Comparison of ENCODE assay signal across 23 cellular contexts in the genomic region with DNA sequence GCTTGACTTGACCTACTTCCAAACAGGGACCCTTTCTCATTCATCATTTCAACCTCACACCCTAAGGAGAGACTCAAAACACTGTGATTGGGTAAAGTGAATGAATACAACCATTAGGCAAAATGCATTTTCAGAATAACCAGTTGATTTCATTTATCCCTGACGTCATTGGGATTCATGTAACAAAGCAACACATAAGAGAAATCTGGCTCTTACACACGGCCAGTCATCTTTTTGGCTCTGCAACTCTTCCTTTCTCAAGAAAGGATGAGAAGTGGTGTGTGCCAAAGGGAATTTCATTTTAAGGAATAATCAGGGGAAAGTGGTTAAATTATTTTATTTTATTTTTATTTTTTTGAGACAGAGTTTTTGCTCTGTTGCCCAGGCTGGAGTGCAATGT.
"Had no signal": no experiment of that assay in that cellular context is flagged by ENCODE, and none has a peak within 500 bp of the region (broad histone marks: within the 10 kb centered on the region; RNA-seq: fewer than 3 reads in every experiment).

No MANE protein-coding gene starts in this region.

- H3K4me3 Mint-ChIP-seq: activated CD4-positive, alpha-beta T cell treated with anti-CD3 and anti-CD28 coated beads, Interleukin-2, amount 10 ng/mL, durations not matched to agents 24 days and 14 days; activated CD8-positive, alpha-beta T cell treated with anti-CD3 and anti-CD28 coated beads for 36 hours; activated naive CD4-positive, alpha-beta T cell treated with anti-CD3 and anti-CD28 coated beads, Interleukin-2, amount 50 U/mL, for 24 hours; activated T-cell treated with anti-CD3 and anti-CD28 coated beads, Interleukin-2, amount 50 U/mL, for 72 hours; activated T-helper 17 cell treated with anti-CD3 and anti-CD28 coated beads, Interleukin-2, amount 50 U/mL, for 72 hours; T-helper 1 cell treated with Interleukin-12 subunit alpha and Interleukin-12 subunit beta and Interleukin-4 antibody, amounts not matched to agents 30 μg/mL and 1 μg/mL, for 36 hours; T-helper 2 cell treated with Interferon-gamma antibody and Interleukin-4, amounts not matched to agents 5 μg/mL and 100 μg/mL, for 36 hours had no signal

- H3K4me1 ChIP-seq: adrenal gland, SJCRH30 had no signal

- H3K4me3 ChIP-seq: adrenal gland, K562, SJCRH30 had no signal

- H3K27me3 Mint-ChIP-seq: activated CD4-positive, alpha-beta T cell treated with anti-CD3 and anti-CD28 coated beads, Interleukin-2, amount 10 ng/mL, durations not matched to agents 24 days and 14 days had no signal

- H3K4me1 Mint-ChIP-seq: activated CD4-positive, alpha-beta T cell treated with anti-CD3 and anti-CD28 coated beads, Interleukin-2, amount 10 ng/mL, durations not matched to agents 24 days and 14 days; activated naive CD4-positive, alpha-beta T cell treated with anti-CD3 and anti-CD28 coated beads, Interleukin-2, amount 50 U/mL, for 24 hours; activated T-helper 17 cell treated with anti-CD3 and anti-CD28 coated beads, Interleukin-2, amount 50 U/mL, for 72 hours had no signal

- FAIRE-seq: K562, TTC549 had no signal

- H3K36me3 ChIP-seq: adrenal gland, SJCRH30 had no signal

- H3K9me3 ChIP-seq: adrenal gland had no signal

- H3K27ac ChIP-seq: adrenal gland, SJCRH30 had no signal

- DNase-seq: activated CD4-positive, alpha-beta T cell treated with anti-CD3 and anti-CD28 coated beads, Interleukin-2, amount 10 ng/mL, durations not matched to agents 24 days and 14 days; activated CD4-positive, alpha-beta T cell treated with anti-CD3 and anti-CD28 coated beads, Interleukin-2, amount 50 U/mL, for 4 hours; activated CD8-positive, alpha-beta T cell treated with anti-CD3 and anti-CD28 coated beads for 36 hours; activated effector memory CD4-positive, alpha-beta T cell treated with anti-CD3 and anti-CD28 coated beads, Interleukin-2, amount 50 U/mL, for 16 hours; activated naive CD4-positive, alpha-beta T cell treated with Interleukin-2 at 50 U/mL for 16 hours; activated T-cell treated with anti-CD3 and anti-CD28 coated beads, Interleukin-2, amount 50 U/mL, for 1 hour; activated T-cell treated with anti-CD3 and anti-CD28 coated beads, Interleukin-2, amount 50 U/mL, for 72 hours; adrenal gland; NCI-H1105; NCI-H1417 treated with DMSO at 0.1 percent for 48 hours; NCI-H1930; NCI-H2081 treated with DMSO at 0.1 percent for 48 hours; NCI-H345; NCI-H524 treated with DMSO at 0.1 percent for 48 hours; SHP77; SJCRH30 had no signal

- H3K9me3 Mint-ChIP-seq: activated CD4-positive, alpha-beta T cell treated with anti-CD3 and anti-CD28 coated beads, Interleukin-2, amount 10 ng/mL, durations not matched to agents 24 days and 14 days; T-helper 2 cell treated with Interferon-gamma antibody and Interleukin-4, amounts not matched to agents 5 μg/mL and 100 μg/mL, for 36 hours had no signal

- H3K27me3 ChIP-seq: adrenal gland, SJCRH30 had no signal

- H3K27ac Mint-ChIP-seq: activated CD4-positive, alpha-beta T cell treated with anti-CD3 and anti-CD28 coated beads, Interleukin-2, amount 10 ng/mL, durations not matched to agents 24 days and 14 days; activated CD8-positive, alpha-beta T cell treated with anti-CD3 and anti-CD28 coated beads for 36 hours; activated naive CD4-positive, alpha-beta T cell treated with anti-CD3 and anti-CD28 coated beads, Interleukin-2, amount 50 U/mL, for 24 hours; activated T-cell treated with anti-CD3 and anti-CD28 coated beads, Interleukin-2, amount 50 U/mL, for 72 hours; activated T-helper 17 cell treated with anti-CD3 and anti-CD28 coated beads, Interleukin-2, amount 50 U/mL, for 72 hours; T-helper 1 cell treated with Interleukin-12 subunit alpha and Interleukin-12 subunit beta and Interleukin-4 antibody, amounts not matched to agents 30 μg/mL and 1 μg/mL, for 36 hours; T-helper 2 cell treated with Interferon-gamma antibody and Interleukin-4, amounts not matched to agents 5 μg/mL and 100 μg/mL, for 36 hours had no signal

- ATAC-seq: activated CD8-positive, alpha-beta T cell treated with anti-CD3 and anti-CD28 coated beads for 36 hours; activated T-cell treated with anti-CD3 and anti-CD28 coated beads, Interleukin-2, amount 50 U/mL, for 72 hours; activated T-helper 17 cell treated with anti-CD3 and anti-CD28 coated beads, Interleukin-2, amount 50 U/mL, for 72 hours; K562; Panc1 had no signal
